In genomic region chrX:121823406-121823805, GRCh38 we compare ENCODE assay signal across 19 cellular contexts.
DNase-seq lines count a peak whose midpoint lies in the region; ATAC-seq, FAIRE-seq and TF ChIP-seq lines count a peak whose summit lies in the region.
"Had no signal": no experiment of that assay in that cellular context is flagged by ENCODE, and none has a peak within 500 bp of the region (broad histone marks: within the 10 kb centered on the region; RNA-seq: fewer than 3 reads in every experiment).

No MANE protein-coding gene starts in this region.

- no TSS peak for BruUV-seq in PC-3 (replicated peaks; lab: Mats Ljungman, UMichigan)

- ATAC-seq in foreskin keratinocyte (peak; percentile 91), PC-3 (no peak), GM21390 (IDR thresholded peaks at IDR 0.05; ENCODE audit: unreplicated experiment) (no peak)

- no peak overlapping the region for H3K9ac ChIP-seq in PC-3 (ENCODE audit: low read length)

- H3K9me3 ChIP-seq in PC-3 (ENCODE audit: low read length) = no peaks in the 10 kb centered on the region
- H3K9me3 ChIP-seq: BE2C, HAP-1 had no signal

- CTCF ChIA-PET in PC-3 (lab: Charles Lee) = no interaction called here

- DNase-seq in HPDE6-E6E7 (ENCODE audit: extremely low spot score) (peak; percentile 25), bronchial epithelial cell (ENCODE audit: low read depth) (peak; percentile 81), foreskin keratinocyte (peak; percentile 46 to 76), PC-3 (no peak), RCC 7860 (ENCODE audit: low spot score) (no peak)
- DNase-seq: ACHN; BE2C; C1 segment of cervical spinal cord; CD4-positive, CD25-positive, alpha-beta regulatory T cell; CD8-positive, alpha-beta memory T cell; COR-L47; DMS 273 treated with DMSO at 0.1 percent for 48 hours; GDM1; GOT3 had no signal

- TF ChIP-seq CTCF in bronchial epithelial cell (IDR thresholded peaks at IDR 0.05; ENCODE audit: insufficient read depth, low read length, severe bottlenecking) (no peak), foreskin keratinocyte (conservative IDR thresholded peaks at IDR 0.05) (no peak), PC-3 (conservative IDR thresholded peaks at IDR 0.05; ENCODE audit: low read depth, low read length) (no peak)

- POLR2A ChIA-PET in PC-3 (lab: Charles Lee; ENCODE audit: unreplicated experiment) = no interaction called here

- no peaks in the 10 kb centered on the region for H3F3A ChIP-seq in PC-3 (ENCODE audit: low read length, unreplicated experiment)

- intact Hi-C loops in PC-3 (cut with micrococcal nuclease) = no loop called here

- no peaks in the 10 kb centered on the region for H3K9me2 ChIP-seq in PC-3 (replicated peaks; ENCODE audit: low read length)

- H2AFZ ChIP-seq in PC-3 (ENCODE audit: low read length) = no peak overlapping the region

- no peak for FAIRE-seq in bronchial epithelial cell (lab: Jason Lieb, UNC)
- no peak for FAIRE-seq in RCC 7860 (lab: Jason Lieb, UNC)
- FAIRE-seq: A204.1, GM12892, GM18507 had no signal

- H3K27me3 ChIP-seq in bronchial epithelial cell (ENCODE audit: control insufficient read depth, insufficient read depth, low read length) (no peaks in the 10 kb centered on the region), foreskin keratinocyte (no peaks in the 10 kb centered on the region), PC-3 (ENCODE audit: low read length) (no peaks in the 10 kb centered on the region)
- H3K27me3 ChIP-seq: BE2C had no signal

- H3K4me1 ChIP-seq in foreskin keratinocyte = peaks cover 3% of the 10 kb centered on the region
- no peaks in the 10 kb centered on the region for H3K4me1 ChIP-seq in PC-3 (ENCODE audit: insufficient read depth, low read length)
- H3K4me1 ChIP-seq: BE2C, HAP-1 had no signal

- no peak overlapping the region for H3K27ac ChIP-seq in foreskin keratinocyte
- H3K27ac ChIP-seq in PC-3 (ENCODE audit: low read length) = no peak overlapping the region

- H3K4me3 ChIP-seq in bronchial epithelial cell (ENCODE audit: low read depth, low read length) (no peak overlapping the region), PC-3 (ENCODE audit: low read length) (no peak overlapping the region)
- H3K4me3 ChIP-seq: HAP-1 had no signal

- no peaks in the 10 kb centered on the region for H4K20me1 ChIP-seq in PC-3 (ENCODE audit: low read length)

- H3K79me2 ChIP-seq in PC-3 (ENCODE audit: low read length) = no peaks in the 10 kb centered on the region

- no peak overlapping the region for H3K4me2 ChIP-seq in PC-3 (ENCODE audit: low read length)

- H3K36me3 ChIP-seq in bronchial epithelial cell (ENCODE audit: control insufficient read depth, insufficient read depth, low read length) = no peaks in the 10 kb centered on the region
- no peaks in the 10 kb centered on the region for H3K36me3 ChIP-seq in PC-3 (ENCODE audit: low read depth, low read length)
- H3K36me3 ChIP-seq: BE2C, HAP-1 had no signal

Comparison
In these comparisons a context has a peak if more than half of its experiments do, and no peak if none do; other contexts are left out.
1. DNase-seq: peak in HPDE6-E6E7 (single experiment), bronchial epithelial cell (single experiment) and foreskin keratinocyte (2 of 2); none in PC-3 (single experiment) and RCC 7860 (single experiment).